Comparison of ENCODE assay signal across 1 cellular context in the genomic region with DNA sequence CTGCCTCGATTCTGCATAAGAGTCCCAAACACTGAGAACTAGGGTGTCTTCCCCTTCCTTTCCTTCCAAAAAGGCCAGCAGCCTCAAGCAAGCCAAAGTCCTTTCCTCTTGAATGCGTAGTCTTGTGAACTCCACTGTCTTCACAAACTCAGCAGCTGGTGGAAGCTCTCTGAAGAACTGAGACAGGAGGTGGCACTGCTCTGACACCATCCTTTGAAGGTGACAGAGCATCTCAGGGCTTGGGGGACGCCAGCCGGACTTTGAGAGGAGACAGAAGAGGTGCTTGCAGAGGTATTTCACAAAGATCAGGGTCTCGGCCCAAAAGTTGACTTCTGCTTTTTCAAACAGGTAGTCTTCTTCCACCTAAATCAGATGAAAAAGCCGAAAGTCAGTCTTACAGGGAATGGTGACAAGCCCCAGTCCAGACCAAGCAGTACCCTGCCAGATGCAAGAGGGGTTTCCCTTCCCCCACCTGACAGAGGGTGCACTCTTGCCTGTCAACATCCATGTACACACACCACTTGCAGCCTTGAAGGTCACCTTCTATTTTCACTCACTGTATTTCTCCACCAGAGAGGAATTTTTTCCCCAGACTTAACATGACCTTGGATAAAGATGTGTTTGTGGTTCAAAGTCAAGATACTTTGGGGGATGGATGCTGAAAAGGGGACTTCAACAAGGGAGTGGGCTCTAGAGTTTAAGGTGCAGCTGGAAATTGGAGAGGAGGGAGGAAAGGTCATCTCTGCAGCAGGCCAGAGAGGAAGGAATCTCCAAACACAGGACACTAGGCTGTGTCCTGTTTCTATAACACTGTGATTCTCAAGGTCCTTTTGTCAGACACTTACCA.
TF ChIP-seq lines count a peak whose summit lies in the region.

No MANE protein-coding gene starts in this region.

TF ChIP-seq in GM12878, 131 proteins besides CTCF, POLR2A, EP300 and RAD21:
- TF ChIP-seq NFYA (IDR thresholded peaks at IDR 0.05; ENCODE audit: borderline replicate concordance, low read depth, low read length) (no peak), ZNF207 (IDR thresholded peaks at IDR 0.05; ENCODE audit: borderline replicate concordance) (no peak), TAF1 (IDR thresholded peaks at IDR 0.05; ENCODE audit: borderline replicate concordance, low read depth, low read length) (no peak), PML (IDR thresholded peaks at IDR 0.05; ENCODE audit: low read length) (no peak), PAX8 (IDR thresholded peaks at IDR 0.05) (no peak), SP1 (IDR thresholded peaks at IDR 0.05; ENCODE audit: low read depth, low read length) (no peak), RFX5 (IDR thresholded peaks at IDR 0.05; ENCODE audit: low read depth, low read length) (no peak), YBX1 (IDR thresholded peaks at IDR 0.05) (no peak), SPI1 (IDR thresholded peaks at IDR 0.05; ENCODE audit: borderline replicate concordance, insufficient read depth, low read depth, low read length) (no peak), FOXK2 (IDR thresholded peaks at IDR 0.05) (no peak), BHLHE40 (IDR thresholded peaks at IDR 0.05; ENCODE audit: borderline replicate concordance in 1 of 2, low read depth in 2 of 2, low read length in 1 of 2) (no peak), EZH2 (IDR thresholded peaks at IDR 0.05; ENCODE audit: borderline replicate concordance, control insufficient read depth, low read depth, low read length) (no peak), CHD1 (IDR thresholded peaks at IDR 0.05; ENCODE audit: low read depth, low read length) (no peak), YY1 (IDR thresholded peaks at IDR 0.05; ENCODE audit: low read depth, low read length) (no peak), SMARCA5 (IDR thresholded peaks at IDR 0.05) (no peak)
- TF ChIP-seq, protein P1, sequence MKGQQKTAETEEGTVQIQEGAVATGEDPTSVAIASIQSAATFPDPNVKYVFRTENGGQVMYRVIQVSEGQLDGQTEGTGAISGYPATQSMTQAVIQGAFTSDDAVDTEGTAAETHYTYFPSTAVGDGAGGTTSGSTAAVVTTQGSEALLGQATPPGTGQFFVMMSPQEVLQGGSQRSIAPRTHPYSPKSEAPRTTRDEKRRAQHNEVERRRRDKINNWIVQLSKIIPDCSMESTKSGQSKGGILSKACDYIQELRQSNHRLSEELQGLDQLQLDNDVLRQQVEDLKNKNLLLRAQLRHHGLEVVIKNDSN (IDR thresholded peaks at IDR 0.05; ENCODE audit: borderline replicate concordance, extremely low read length, insufficient read depth, low read depth, low read length): no peak
- TF ChIP-seq, protein P2, sequence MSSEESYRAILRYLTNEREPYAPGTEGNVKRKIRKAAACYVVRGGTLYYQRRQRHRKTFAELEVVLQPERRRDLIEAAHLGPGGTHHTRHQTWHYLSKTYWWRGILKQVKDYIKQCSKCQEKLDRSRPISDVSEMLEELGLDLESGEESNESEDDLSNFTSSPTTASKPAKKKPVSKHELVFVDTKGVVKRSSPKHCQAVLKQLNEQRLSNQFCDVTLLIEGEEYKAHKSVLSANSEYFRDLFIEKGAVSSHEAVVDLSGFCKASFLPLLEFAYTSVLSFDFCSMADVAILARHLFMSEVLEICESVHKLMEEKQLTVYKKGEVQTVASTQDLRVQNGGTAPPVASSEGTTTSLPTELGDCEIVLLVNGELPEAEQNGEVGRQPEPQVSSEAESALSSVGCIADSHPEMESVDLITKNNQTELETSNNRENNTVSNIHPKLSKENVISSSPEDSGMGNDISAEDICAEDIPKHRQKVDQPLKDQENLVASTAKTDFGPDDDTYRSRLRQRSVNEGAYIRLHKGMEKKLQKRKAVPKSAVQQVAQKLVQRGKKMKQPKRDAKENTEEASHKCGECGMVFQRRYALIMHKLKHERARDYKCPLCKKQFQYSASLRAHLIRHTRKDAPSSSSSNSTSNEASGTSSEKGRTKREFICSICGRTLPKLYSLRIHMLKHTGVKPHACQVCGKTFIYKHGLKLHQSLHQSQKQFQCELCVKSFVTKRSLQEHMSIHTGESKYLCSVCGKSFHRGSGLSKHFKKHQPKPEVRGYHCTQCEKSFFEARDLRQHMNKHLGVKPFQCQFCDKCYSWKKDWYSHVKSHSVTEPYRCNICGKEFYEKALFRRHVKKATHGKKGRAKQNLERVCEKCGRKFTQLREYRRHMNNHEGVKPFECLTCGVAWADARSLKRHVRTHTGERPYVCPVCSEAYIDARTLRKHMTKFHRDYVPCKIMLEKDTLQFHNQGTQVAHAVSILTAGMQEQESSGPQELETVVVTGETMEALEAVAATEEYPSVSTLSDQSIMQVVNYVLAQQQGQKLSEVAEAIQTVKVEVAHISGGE (CRISPR knock-in tag; IDR thresholded peaks at IDR 0.05): no peak
- TF ChIP-seq, protein P3, sequence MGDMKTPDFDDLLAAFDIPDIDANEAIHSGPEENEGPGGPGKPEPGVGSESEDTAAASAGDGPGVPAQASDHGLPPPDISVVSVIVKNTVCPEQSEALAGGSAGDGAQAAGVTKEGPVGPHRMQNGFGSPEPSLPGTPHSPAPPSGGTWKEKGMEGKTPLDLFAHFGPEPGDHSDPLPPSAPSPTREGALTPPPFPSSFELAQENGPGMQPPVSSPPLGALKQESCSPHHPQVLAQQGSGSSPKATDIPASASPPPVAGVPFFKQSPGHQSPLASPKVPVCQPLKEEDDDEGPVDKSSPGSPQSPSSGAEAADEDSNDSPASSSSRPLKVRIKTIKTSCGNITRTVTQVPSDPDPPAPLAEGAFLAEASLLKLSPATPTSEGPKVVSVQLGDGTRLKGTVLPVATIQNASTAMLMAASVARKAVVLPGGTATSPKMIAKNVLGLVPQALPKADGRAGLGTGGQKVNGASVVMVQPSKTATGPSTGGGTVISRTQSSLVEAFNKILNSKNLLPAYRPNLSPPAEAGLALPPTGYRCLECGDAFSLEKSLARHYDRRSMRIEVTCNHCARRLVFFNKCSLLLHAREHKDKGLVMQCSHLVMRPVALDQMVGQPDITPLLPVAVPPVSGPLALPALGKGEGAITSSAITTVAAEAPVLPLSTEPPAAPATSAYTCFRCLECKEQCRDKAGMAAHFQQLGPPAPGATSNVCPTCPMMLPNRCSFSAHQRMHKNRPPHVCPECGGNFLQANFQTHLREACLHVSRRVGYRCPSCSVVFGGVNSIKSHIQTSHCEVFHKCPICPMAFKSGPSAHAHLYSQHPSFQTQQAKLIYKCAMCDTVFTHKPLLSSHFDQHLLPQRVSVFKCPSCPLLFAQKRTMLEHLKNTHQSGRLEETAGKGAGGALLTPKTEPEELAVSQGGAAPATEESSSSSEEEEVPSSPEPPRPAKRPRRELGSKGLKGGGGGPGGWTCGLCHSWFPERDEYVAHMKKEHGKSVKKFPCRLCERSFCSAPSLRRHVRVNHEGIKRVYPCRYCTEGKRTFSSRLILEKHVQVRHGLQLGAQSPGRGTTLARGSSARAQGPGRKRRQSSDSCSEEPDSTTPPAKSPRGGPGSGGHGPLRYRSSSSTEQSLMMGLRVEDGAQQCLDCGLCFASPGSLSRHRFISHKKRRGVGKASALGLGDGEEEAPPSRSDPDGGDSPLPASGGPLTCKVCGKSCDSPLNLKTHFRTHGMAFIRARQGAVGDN (IDR thresholded peaks at IDR 0.05): no peak
- TF ChIP-seq, protein P4, sequence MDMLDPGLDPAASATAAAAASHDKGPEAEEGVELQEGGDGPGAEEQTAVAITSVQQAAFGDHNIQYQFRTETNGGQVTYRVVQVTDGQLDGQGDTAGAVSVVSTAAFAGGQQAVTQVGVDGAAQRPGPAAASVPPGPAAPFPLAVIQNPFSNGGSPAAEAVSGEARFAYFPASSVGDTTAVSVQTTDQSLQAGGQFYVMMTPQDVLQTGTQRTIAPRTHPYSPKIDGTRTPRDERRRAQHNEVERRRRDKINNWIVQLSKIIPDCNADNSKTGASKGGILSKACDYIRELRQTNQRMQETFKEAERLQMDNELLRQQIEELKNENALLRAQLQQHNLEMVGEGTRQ (IDR thresholded peaks at IDR 0.05; ENCODE audit: borderline replicate concordance, low read depth, low read length): no peak
